Comparison of ENCODE assay signal across 27 cellular contexts in the genomic region with DNA sequence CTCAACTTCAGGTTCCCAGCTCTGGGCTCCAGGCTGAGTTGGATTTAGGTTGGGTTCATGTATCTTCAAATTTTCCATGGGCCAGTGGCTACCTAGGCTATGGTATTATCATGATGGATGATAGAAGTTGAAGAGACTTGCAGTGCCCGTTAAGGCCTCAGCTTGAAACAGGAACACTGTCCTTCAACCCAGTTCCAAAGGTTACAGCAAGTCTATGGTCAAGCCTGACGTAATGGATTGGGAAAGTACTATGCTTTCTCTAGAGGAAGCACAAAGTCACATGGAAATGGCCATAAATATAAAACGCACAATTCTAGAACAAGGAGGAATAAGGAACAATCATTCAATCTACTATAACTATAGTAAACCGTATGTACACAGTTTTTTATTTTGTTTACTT.
"Had no signal": no experiment of that assay in that cellular context is flagged by ENCODE, and none has a peak within 500 bp of the region (broad histone marks: within the 10 kb centered on the region; RNA-seq: fewer than 3 reads in every experiment).

No MANE protein-coding gene starts in this region.

- FAIRE-seq: astrocyte, TTC549 had no signal

- H3K9me3 Mint-ChIP-seq: activated B cell treated with CpG ODN at 0.5 μM for 24 hours; activated CD4-positive, alpha-beta T cell treated with anti-CD3 and anti-CD28 coated beads, Interleukin-2, amount 10 ng/mL, durations not matched to agents 24 days and 14 days; activated naive CD4-positive, alpha-beta T cell treated with anti-CD3 and anti-CD28 coated beads for 36 hours; activated T-cell treated with anti-CD3 and anti-CD28 coated beads, Interleukin-2, amount 50 U/mL, for 24 hours had no signal

- H3K4me3 ChIP-seq: PC-9 had no signal

- H3K4me1 Mint-ChIP-seq: activated B cell treated with CpG ODN at 0.5 μM for 24 hours; activated CD4-positive, alpha-beta T cell treated with anti-CD3 and anti-CD28 coated beads, Interleukin-2, amount 10 ng/mL, durations not matched to agents 24 days and 14 days; activated CD8-positive, alpha-beta memory T cell treated with anti-CD3 and anti-CD28 coated beads, Interleukin-2, amount 10 ng/mL, durations not matched to agents 7 days and 5 days; brain; T-helper 17 cell had no signal

- H3K27ac ChIP-seq: PC-9 had no signal

- H3K4me3 Mint-ChIP-seq: activated B cell treated with CpG ODN at 0.5 μM for 24 hours; activated CD4-positive, alpha-beta T cell treated with anti-CD3 and anti-CD28 coated beads, Interleukin-2, amount 10 ng/mL, durations not matched to agents 24 days and 14 days; activated CD8-positive, alpha-beta memory T cell treated with anti-CD3 and anti-CD28 coated beads, Interleukin-2, amount 10 ng/mL, durations not matched to agents 7 days and 5 days; activated naive CD4-positive, alpha-beta T cell treated with anti-CD3 and anti-CD28 coated beads for 36 hours; activated naive CD8-positive, alpha-beta T cell; activated T-cell treated with anti-CD3 and anti-CD28 coated beads, Interleukin-2, amount 50 U/mL, for 24 hours; activated T-helper 1 cell treated with anti-CD3 and anti-CD28 coated beads, Interleukin-12 subunit alpha, Interleukin-12 subunit beta, Interleukin-2, Interleukin-4 antibody, amounts not matched to agents 30 ng/mL and 10 ng/mL and 1 ng/mL, durations not matched to agents 14 hours and 24 hours and 36 hours; brain; T-helper 17 cell had no signal

- H3K27ac Mint-ChIP-seq: activated B cell treated with CpG ODN at 0.5 μM for 24 hours; activated CD4-positive, alpha-beta T cell treated with anti-CD3 and anti-CD28 coated beads, Interleukin-2, amount 10 ng/mL, durations not matched to agents 24 days and 14 days; activated CD8-positive, alpha-beta memory T cell treated with anti-CD3 and anti-CD28 coated beads, Interleukin-2, amount 10 ng/mL, durations not matched to agents 7 days and 5 days; activated naive CD4-positive, alpha-beta T cell treated with anti-CD3 and anti-CD28 coated beads for 36 hours; activated naive CD8-positive, alpha-beta T cell; activated T-cell treated with anti-CD3 and anti-CD28 coated beads, Interleukin-2, amount 50 U/mL, for 24 hours; activated T-helper 1 cell treated with anti-CD3 and anti-CD28 coated beads, Interleukin-12 subunit alpha, Interleukin-12 subunit beta, Interleukin-2, Interleukin-4 antibody, amounts not matched to agents 30 ng/mL and 10 ng/mL and 1 ng/mL, durations not matched to agents 14 hours and 24 hours and 36 hours; brain; T-helper 17 cell had no signal

- DNase-seq: activated B cell treated with CpG ODN at 0.5 μM for 24 hours; activated CD4-positive, alpha-beta T cell treated with anti-CD3 and anti-CD28 coated beads for 1 hour; activated CD4-positive, alpha-beta T cell treated with anti-CD3 and anti-CD28 coated beads, Interleukin-2, amount 10 ng/mL, durations not matched to agents 24 days and 14 days; activated CD4-positive, alpha-beta T cell treated with anti-CD3 and anti-CD28 coated beads, Interleukin-2, amount 50 U/mL, for 48 hours; activated CD8-positive, alpha-beta memory T cell treated with anti-CD3 and anti-CD28 coated beads, Interleukin-2, amount 10 ng/mL, durations not matched to agents 7 days and 5 days; activated gamma-delta T cell; activated naive CD4-positive, alpha-beta T cell treated with anti-CD3 and anti-CD28 coated beads for 36 hours; activated T-cell treated with anti-CD3 and anti-CD28 coated beads, Interleukin-2, amount 50 U/mL, for 24 hours; amygdala; Kasumi-1; KBM-7; NCI-H1048; NCI-H146; NCI-H187 treated with DMSO at 0.1 percent for 48 hours; NCI-H2081 treated with DMSO at 0.1 percent for 48 hours; NCI-H446; NCI-H524; NCI-H82; PC-9; SIG-M5; T-helper 17 cell; T-helper 9 cell had no signal

- ATAC-seq: activated CD8-positive, alpha-beta memory T cell treated with anti-CD3 and anti-CD28 coated beads, Interleukin-2, amount 10 ng/mL, durations not matched to agents 7 days and 5 days; T-helper 17 cell had no signal

- H2AFZ ChIP-seq: PC-9 had no signal

- H3K4me2 ChIP-seq: PC-9 had no signal
